Comparison of ENCODE assay signal across 19 cellular contexts in the genomic region with DNA sequence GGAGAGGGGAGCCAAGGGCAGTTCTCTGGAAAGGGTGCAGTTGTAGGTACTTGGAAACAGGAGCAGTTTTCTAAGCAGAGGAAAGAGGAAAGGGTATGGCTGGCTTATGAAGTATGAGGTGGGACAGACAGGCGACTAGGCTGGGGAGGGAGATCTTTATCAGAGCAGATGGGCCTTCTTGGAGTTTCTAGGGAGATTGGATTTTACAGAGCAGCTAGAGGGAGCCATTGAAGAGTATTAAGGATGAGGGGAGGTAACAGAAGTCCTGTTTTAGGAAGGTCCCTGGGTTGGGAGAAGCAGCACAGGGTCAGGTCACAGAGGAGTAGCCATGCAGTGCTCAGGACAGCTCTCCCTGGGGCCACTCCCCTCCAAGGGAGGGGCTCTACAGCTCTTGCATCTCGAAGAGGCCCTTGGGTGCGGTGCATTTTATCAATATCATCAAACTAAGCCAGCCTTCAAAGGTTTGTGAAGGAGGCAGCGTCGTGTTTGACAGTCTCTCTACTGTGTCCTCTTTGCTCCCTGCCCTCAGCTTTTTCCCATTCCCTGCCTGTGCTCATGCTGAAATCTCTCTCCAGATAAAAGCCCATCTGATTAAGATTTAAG.
DNase-seq lines count a peak whose midpoint lies in the region; ATAC-seq and TF ChIP-seq lines count a peak whose summit lies in the region.
"Had no signal": no experiment of that assay in that cellular context is flagged by ENCODE, and none has a peak within 500 bp of the region (broad histone marks: within the 10 kb centered on the region; RNA-seq: fewer than 3 reads in every experiment).

No MANE protein-coding gene starts in this region.

- H4K20me1 ChIP-seq in hepatocyte (ENCODE audit: insufficient read depth, poor library complexity, severe bottlenecking): no peaks in the 10 kb centered on the region

- ATAC-seq in left lobe of liver: peak; percentile 18
- no peak for ATAC-seq in stimulated activated naive B cell treated with anti-CD40 and anti-IgM and Interleukin-4, amounts not matched to agents 10 μg/mL and 1 μg/mL and 100 μg/mL, for 72 hours (replicated peaks)
- ATAC-seq: activated CD4-positive, CD25-positive, alpha-beta regulatory T cell treated with anti-CD3 and anti-CD28 coated beads, Interleukin-2, amount 50 U/mL, for 24 hours; naive thymus-derived CD4-positive, alpha-beta T cell had no signal

- H3K27me3 Mint-ChIP-seq in stimulated activated naive B cell treated with anti-CD40 and anti-IgM and Interleukin-4, amounts not matched to agents 10 μg/mL and 1 μg/mL and 100 μg/mL, for 72 hours: no peaks in the 10 kb centered on the region

- H3K27ac ChIP-seq in hepatocyte: no peak overlapping the region
- H3K27ac ChIP-seq: BLaER1 treated with 17β-estradiol and CSF1 and Interleukin-3, amounts not matched to agents 10 nM and 100 nM; colonic mucosa; RWPE1 had no signal

- H3K9me3 ChIP-seq in hepatocyte (ENCODE audit: low read depth): no peaks in the 10 kb centered on the region
- H3K9me3 ChIP-seq: colonic mucosa had no signal

- H3K36me3 ChIP-seq in hepatocyte (replicated peaks; ENCODE audit: insufficient read depth, low read depth): no peaks in the 10 kb centered on the region
- H3K36me3 ChIP-seq: BLaER1 treated with 17β-estradiol and CSF1 and Interleukin-3, amounts not matched to agents 10 nM and 100 nM; colonic mucosa had no signal

- peak overlapping the region; percentile 92 for H3K27ac Mint-ChIP-seq in stimulated activated naive B cell treated with anti-CD40 and anti-IgM and Interleukin-4, amounts not matched to agents 10 μg/mL and 1 μg/mL and 100 μg/mL, for 72 hours

- no peak overlapping the region for H3K4me2 ChIP-seq in hepatocyte
- H3K4me2 ChIP-seq: BLaER1 treated with 17β-estradiol and CSF1 and Interleukin-3, amounts not matched to agents 10 nM and 100 nM had no signal

- H3K4me3 Mint-ChIP-seq in stimulated activated naive B cell treated with anti-CD40 and anti-IgM and Interleukin-4, amounts not matched to agents 10 μg/mL and 1 μg/mL and 100 μg/mL, for 72 hours: no peak overlapping the region
- H3K4me3 Mint-ChIP-seq: naive thymus-derived CD4-positive, alpha-beta T cell had no signal

- peaks cover 31 to 54% of the 10 kb centered on the region in 2 donors for H3K36me3 Mint-ChIP-seq in stimulated activated naive B cell treated with anti-CD40 and anti-IgM and Interleukin-4, amounts not matched to agents 10 μg/mL and 1 μg/mL and 100 μg/mL, for 72 hours

- H3K4me3 ChIP-seq in hepatocyte: no peak overlapping the region
- H3K4me3 ChIP-seq: BLaER1 treated with 17β-estradiol and CSF1 and Interleukin-3, amounts not matched to agents 10 nM and 100 nM; colonic mucosa had no signal

- H3K9me2 ChIP-seq in hepatocyte (replicated peaks; ENCODE audit: insufficient read depth): no peaks in the 10 kb centered on the region

- H2AFZ ChIP-seq in hepatocyte: no peak overlapping the region

- peak; percentile 32 for DNase-seq in NCI-H2171 treated with DMSO at 0.1 percent for 48 hours (lab: John Stamatoyannopoulos, UW)
- DNase-seq in NCI-H2171 (lab: John Stamatoyannopoulos, UW): no peak
- peak; percentile 56 for DNase-seq in SK-N-DZ (ENCODE audit: low spot score)
- DNase-seq in left lobe of liver (ENCODE audit: low spot score): no peak
- no peak for DNase-seq in stimulated activated naive B cell treated with anti-CD40 and anti-IgM and Interleukin-4, amounts not matched to agents 10 μg/mL and 1 μg/mL and 100 μg/mL, for 72 hours
- DNase-seq in COR-L47 (lab: John Stamatoyannopoulos, UW): no peak
- no peak for DNase-seq in hepatocyte (ENCODE audit: low spot score)
- no peak for DNase-seq in T-helper 9 cell
- DNase-seq: 8988T; activated gamma-delta T cell treated with Interleukin-2 at 50 U/mL for 16 hours; colonic mucosa; DMS79; MM.1S; naive thymus-derived CD4-positive, alpha-beta T cell; NCI-H2029; stimulated activated CD4-positive, alpha-beta T cell treated with anti-CD3 and anti-CD28 coated beads, Interleukin-2, amount 100 ng/mL, for 24 hours had no signal

- peaks cover 62% of the 10 kb centered on the region for H3K79me2 ChIP-seq in hepatocyte

- H3K27me3 ChIP-seq in hepatocyte: no peaks in the 10 kb centered on the region
- H3K27me3 ChIP-seq: colonic mucosa had no signal

- H3K4me1 Mint-ChIP-seq in stimulated activated naive B cell treated with anti-CD40 and anti-IgM and Interleukin-4, amounts not matched to agents 10 μg/mL and 1 μg/mL and 100 μg/mL, for 72 hours: peaks cover 52 to 86% of the 10 kb centered on the region in 2 donors

- TF ChIP-seq CTCF in hepatocyte (IDR thresholded peaks at IDR 0.05; ENCODE audit: poor library complexity): no peak

- H3K9me3 Mint-ChIP-seq in stimulated activated naive B cell treated with anti-CD40 and anti-IgM and Interleukin-4, amounts not matched to agents 10 μg/mL and 1 μg/mL and 100 μg/mL, for 72 hours: peaks cover 0 to 2% of the 10 kb centered on the region in 2 donors

- WGBS in hepatocyte (ENCODE audit: low lambda C conversion rate, missing lambda C conversion rate): 49% methylated on average over 5 of the region's 5 CpGs

- peaks cover 30% of the 10 kb centered on the region for H3K4me1 ChIP-seq in hepatocyte (ENCODE audit: insufficient read depth)

Comparison
In these comparisons a context has a peak if more than half of its experiments do, and no peak if none do; other contexts are left out.
1. DNase-seq: peak in NCI-H2171 treated with DMSO at 0.1 percent for 48 hours (single experiment) and SK-N-DZ (single experiment); none in NCI-H2171 (single experiment), left lobe of liver (single experiment), stimulated activated naive B cell treated with anti-CD40 and anti-IgM and Interleukin-4, amounts not matched to agents 10 μg/mL and 1 μg/mL and 100 μg/mL, for 72 hours (single experiment), COR-L47 (single experiment), hepatocyte (single experiment) and T-helper 9 cell (single experiment).